In genomic region chr10:116139886-116140285, GRCh38 we compare ENCODE assay signal across 18 cellular contexts.
DNase-seq lines count a peak whose midpoint lies in the region; ATAC-seq and TF ChIP-seq lines count a peak whose summit lies in the region.
"Had no signal": no experiment of that assay in that cellular context is flagged by ENCODE, and none has a peak within 500 bp of the region (broad histone marks: within the 10 kb centered on the region; RNA-seq: fewer than 3 reads in every experiment).

No MANE protein-coding gene starts in this region.

- TF ChIP-seq CTCF in MCF 10A (IDR thresholded peaks at IDR 0.05; ENCODE audit: unreplicated experiment): no peak
- no peak for TF ChIP-seq CTCF in mammary epithelial cell (conservative IDR thresholded peaks at IDR 0.05 in 1 of 2, IDR thresholded peaks at IDR 0.05 in 1 of 2; ENCODE audit: extremely low read depth in 1 of 2, insufficient read depth in 1 of 2, low read depth in 1 of 2, low read length in 2 of 2)
- no peak for TF ChIP-seq CTCF in tibial artery (IDR thresholded peaks at IDR 0.05)

- H3K9me3 Mint-ChIP-seq in MCF 10A (ENCODE audit: unreplicated experiment): no peaks in the 10 kb centered on the region
- H3K9me3 Mint-ChIP-seq: CD4-positive, alpha-beta T cell; CD8-positive, alpha-beta T cell had no signal

- H3K79me2 ChIP-seq in mammary epithelial cell (ENCODE audit: insufficient read depth, low read length): no peaks in the 10 kb centered on the region

- H3K27me3 Mint-ChIP-seq in MCF 10A (ENCODE audit: insufficient read depth, unreplicated experiment): peaks cover 46% of the 10 kb centered on the region
- H3K27me3 Mint-ChIP-seq: B cell had no signal

- H4K20me1 ChIP-seq in mammary epithelial cell (ENCODE audit: insufficient read depth, low read length): no peaks in the 10 kb centered on the region
- H4K20me1 ChIP-seq: BLaER1 treated with 17β-estradiol and CSF1 and Interleukin-3, amounts not matched to agents 10 nM and 100 nM had no signal

- BruUV-seq in MCF 10A (replicated peaks; lab: Mats Ljungman, UMichigan) (no TSS peak), mammary epithelial cell (replicated peaks; lab: Mats Ljungman, UMichigan) (no TSS peak)

- no peak overlapping the region for H3K4me3 ChIP-seq in mammary epithelial cell (replicated peaks in 1 of 3; ENCODE audit: insufficient read depth in 1 of 3, low read depth in 2 of 3, low read length in 3 of 3)
- no peak overlapping the region for H3K4me3 ChIP-seq in tibial artery
- H3K4me3 ChIP-seq: A549; BLaER1 treated with 17β-estradiol and CSF1 and Interleukin-3, amounts not matched to agents 10 nM and 100 nM had no signal

- intact Hi-C loops in MCF 10A (cut with micrococcal nuclease): no loop called here
- intact Hi-C loops in mammary epithelial cell (cut with micrococcal nuclease): no loop called here
- intact Hi-C loops in tibial artery (cut with DNase I; ENCODE audit: low total_unique reads): no loop called here

- no peak overlapping the region for H3K27ac Mint-ChIP-seq in MCF 10A (ENCODE audit: low read depth, unreplicated experiment)
- H3K27ac Mint-ChIP-seq: B cell; CD4-positive, alpha-beta T cell; CD8-positive, alpha-beta T cell had no signal

- no peaks in the 10 kb centered on the region for H3K36me3 Mint-ChIP-seq in MCF 10A (ENCODE audit: insufficient read depth, unreplicated experiment)
- H3K36me3 Mint-ChIP-seq: CD8-positive, alpha-beta T cell had no signal

- ATAC-seq in left lobe of liver (peak; percentile 39), GM19035 (IDR thresholded peaks at IDR 0.05; ENCODE audit: unreplicated experiment) (no peak)
- ATAC-seq: A549; CD8-positive, alpha-beta T cell had no signal

- H3K27me3 ChIP-seq in mammary epithelial cell (ENCODE audit: insufficient read depth, low read length) (no peaks in the 10 kb centered on the region), tibial artery (peaks cover 0 to 4% of the 10 kb centered on the region in 2 donors)
- H3K27me3 ChIP-seq: BLaER1 treated with 17β-estradiol and CSF1 and Interleukin-3, amounts not matched to agents 10 nM and 100 nM had no signal

- DNase-seq in MCF 10A (ENCODE audit: unreplicated experiment) (peak; percentile 25), mammary epithelial cell (no peak), left lobe of liver (ENCODE audit: low spot score) (no peak), ureter (ENCODE audit: low spot score) (peak; percentile 14), tibial artery (no peak)
- DNase-seq: AML-193; Caco-2; Calu3; CD4-positive, alpha-beta T cell; CD8-positive, alpha-beta T cell; DMS79 treated with DMSO at 0.1 percent for 48 hours; GF-D8 had no signal

- H3K36me3 ChIP-seq in mammary epithelial cell (ENCODE audit: insufficient read depth, low read length): no peaks in the 10 kb centered on the region
- H3K36me3 ChIP-seq in tibial artery: no peaks in the 10 kb centered on the region
- H3K36me3 ChIP-seq: BLaER1 treated with 17β-estradiol and CSF1 and Interleukin-3, amounts not matched to agents 10 nM and 100 nM had no signal

- in situ Hi-C loops in mammary epithelial cell (cut with MboI; ENCODE audit: low sequenced_read_pairs in 2 of 2): no loop called here

- WGBS in mammary epithelial cell (ENCODE audit: low coverage, missing lambda C conversion rate): 63% methylated on average over 3 of the region's 3 CpGs

- H3K4me2 ChIP-seq in mammary epithelial cell (ENCODE audit: insufficient read depth, low read depth, low read length): no peak overlapping the region
- H3K4me2 ChIP-seq: A549; BLaER1 treated with 17β-estradiol and CSF1 and Interleukin-3, amounts not matched to agents 10 nM and 100 nM had no signal

- dilution Hi-C loops in mammary epithelial cell (cut with HindIII; ENCODE audit: low sequenced_read_pairs): no loop called here

- POLR2A ChIA-PET in MCF 10A (lab: Yijun Ruan, JAX): interaction anchor here (1.3 kb wide), 1 partner anchor 10 kb away, joined by 3 read pairs; no protein-coding TSS in a partner anchor

- no peak overlapping the region for H3K4me3 Mint-ChIP-seq in MCF 10A (ENCODE audit: unreplicated experiment)
- H3K4me3 Mint-ChIP-seq: B cell; CD4-positive, alpha-beta T cell; CD8-positive, alpha-beta T cell had no signal

- H3K4me1 Mint-ChIP-seq in MCF 10A (ENCODE audit: insufficient read depth, unreplicated experiment): peaks cover 5% of the 10 kb centered on the region
- H3K4me1 Mint-ChIP-seq: B cell had no signal

- CTCF ChIA-PET in MCF 10A (lab: Yijun Ruan, JAX) (no interaction called here), mammary epithelial cell (lab: Charles Lee; ENCODE audit: low non-redundant PET) (interaction anchor here (0.6 kb wide), 1 partner anchor 86 kb away, joined by 3 read pairs; no protein-coding TSS in a partner anchor)

- no peak overlapping the region for H2AFZ ChIP-seq in mammary epithelial cell (ENCODE audit: low read depth, low read length)

- H3K9ac ChIP-seq in mammary epithelial cell (ENCODE audit: insufficient read depth, low read length): no peak overlapping the region
- H3K9ac ChIP-seq: BLaER1 treated with 17β-estradiol and CSF1 and Interleukin-3, amounts not matched to agents 10 nM and 100 nM had no signal

- H3K9me3 ChIP-seq in mammary epithelial cell (replicated peaks; ENCODE audit: insufficient read depth, low read length) (peaks cover 3% of the 10 kb centered on the region), tibial artery (no peaks in the 10 kb centered on the region)
- H3K9me3 ChIP-seq: A549; BLaER1 treated with 17β-estradiol and CSF1 and Interleukin-3, amounts not matched to agents 10 nM and 100 nM; Caco-2 had no signal

- no peaks in the 10 kb centered on the region for H3K4me1 ChIP-seq in mammary epithelial cell (ENCODE audit: insufficient read depth, low read length)
- no peaks in the 10 kb centered on the region for H3K4me1 ChIP-seq in tibial artery
- H3K4me1 ChIP-seq: Caco-2 had no signal

- H3K27ac ChIP-seq in mammary epithelial cell (ENCODE audit: insufficient read depth, low read depth, low read length) (no peak overlapping the region), tibial artery (no peak overlapping the region)
- H3K27ac ChIP-seq: 22Rv1; A549; BLaER1 treated with 17β-estradiol and CSF1 and Interleukin-3, amounts not matched to agents 10 nM and 100 nM; C4-2B had no signal

Comparison
In these comparisons a context has a peak if more than half of its experiments do, and no peak if none do; other contexts are left out.
1. DNase-seq: peak in MCF 10A (single experiment) and ureter (single experiment); none in mammary epithelial cell (single experiment), left lobe of liver (single experiment) and tibial artery (0 of 2).